ENCODE assay signal across 9 cellular contexts in the genomic region with DNA sequence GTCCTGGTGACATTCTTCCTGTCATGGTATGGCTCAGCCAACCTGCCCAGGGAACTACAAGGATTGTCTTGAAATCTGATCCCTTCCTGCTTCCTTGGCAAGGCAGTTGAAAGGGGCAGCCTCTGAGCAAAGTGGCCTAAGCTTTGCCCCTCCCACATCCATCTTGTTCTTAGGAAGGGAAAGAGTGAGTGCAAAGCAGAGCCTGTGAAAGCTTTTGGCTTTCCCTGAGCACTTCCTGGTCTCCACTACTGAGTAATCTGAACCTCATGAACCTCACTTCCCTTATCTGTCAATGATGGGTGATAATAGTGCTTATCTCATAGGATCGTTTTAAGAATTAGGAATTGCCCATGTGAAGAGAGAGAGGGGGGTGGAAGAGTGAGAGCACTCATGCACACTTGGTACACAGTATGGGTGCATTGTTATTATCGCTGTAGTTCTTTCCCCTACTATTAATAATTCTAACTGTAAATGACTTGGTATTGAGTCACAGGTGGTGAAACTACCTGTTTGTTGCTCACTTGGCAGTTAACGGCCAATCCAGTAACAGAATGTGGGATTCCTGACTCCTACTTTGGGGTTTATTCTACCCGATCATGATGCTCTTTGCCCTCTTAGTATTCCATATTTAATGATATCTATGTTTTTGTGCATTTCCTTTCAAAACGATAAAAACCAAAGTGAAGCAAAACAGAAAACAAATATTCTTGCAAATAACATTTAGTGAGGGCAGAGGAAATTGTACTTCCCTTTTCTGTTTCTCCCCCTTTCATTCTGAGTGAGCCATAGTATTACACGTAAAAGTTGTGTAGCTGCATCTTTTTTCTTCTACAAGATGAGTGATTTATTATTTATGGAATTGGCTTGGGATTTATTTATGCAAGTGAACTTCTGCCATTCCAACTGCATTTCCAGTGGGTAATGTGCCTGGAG.
DNase-seq lines count a peak whose midpoint lies in the region; ATAC-seq and TF ChIP-seq lines count a peak whose summit lies in the region.
"Had no signal": no experiment of that assay in that cellular context is flagged by ENCODE, and none has a peak within 500 bp of the region (broad histone marks: within the 10 kb centered on the region; RNA-seq: fewer than 3 reads in every experiment).

No MANE protein-coding gene starts in this region.

- DNase-seq in activated CD4-positive, alpha-beta T cell treated with anti-CD3 and anti-CD28 coated beads for 48 hours = peak; percentile 5
- DNase-seq in activated CD4-positive, alpha-beta T cell treated with anti-CD3 and anti-CD28 coated beads, Interleukin-2, amount 50 U/mL, for 4 hours = no peak
- peak; percentile 59 for DNase-seq in NOMO-1 treated with DMSO at 0.1 percent for 48 hours (lab: John Stamatoyannopoulos, UW; ENCODE audit: unreplicated experiment)
- DNase-seq in memory B cell (ENCODE audit: low spot score in 2 of 2) = peak in 1 of 2 donors; percentile 9
- no peak for DNase-seq in activated CD8-positive, alpha-beta memory T cell treated with anti-CD3 and anti-CD28 coated beads, Interleukin-2, amount 10 ng/mL, durations not matched to agents 7 days and 5 days
- no peak for DNase-seq in type B pancreatic cell (ENCODE audit: extremely low spot score, unreplicated experiment)
- no peak for DNase-seq in activated CD4-positive, alpha-beta T cell treated with anti-CD3 and anti-CD28 coated beads, Interleukin-2, amount 50 U/mL, for 1 hour

- H3K4me3 Mint-ChIP-seq in memory B cell (peak overlapping the region; percentile 79), type B pancreatic cell (no peak overlapping the region)
- no peak overlapping the region for H3K4me3 Mint-ChIP-seq in activated CD8-positive, alpha-beta memory T cell treated with anti-CD3 and anti-CD28 coated beads, Interleukin-2, amount 10 ng/mL, durations not matched to agents 7 days and 5 days
- H3K4me3 Mint-ChIP-seq: T-helper 1 cell treated with Interleukin-12 subunit alpha and Interleukin-12 subunit beta and Interleukin-4 antibody, amounts not matched to agents 30 μg/mL and 1 μg/mL, for 36 hours had no signal

- H3K4me1 Mint-ChIP-seq in memory B cell (peaks cover 6% of the 10 kb centered on the region), type B pancreatic cell (ENCODE audit: unreplicated experiment) (no peaks in the 10 kb centered on the region)
- peaks cover 8% of the 10 kb centered on the region for H3K4me1 Mint-ChIP-seq in activated CD8-positive, alpha-beta memory T cell treated with anti-CD3 and anti-CD28 coated beads, Interleukin-2, amount 10 ng/mL, durations not matched to agents 7 days and 5 days

- no peaks in the 10 kb centered on the region for H3K27me3 Mint-ChIP-seq in memory B cell
- no peaks in the 10 kb centered on the region for H3K27me3 Mint-ChIP-seq in activated CD8-positive, alpha-beta memory T cell treated with anti-CD3 and anti-CD28 coated beads, Interleukin-2, amount 10 ng/mL, durations not matched to agents 7 days and 5 days
- H3K27me3 Mint-ChIP-seq in type B pancreatic cell = no peaks in the 10 kb centered on the region

- H3K9me3 Mint-ChIP-seq in memory B cell (peaks cover 2% of the 10 kb centered on the region), type B pancreatic cell (peaks cover 12% of the 10 kb centered on the region)
- no peaks in the 10 kb centered on the region for H3K9me3 Mint-ChIP-seq in activated CD8-positive, alpha-beta memory T cell treated with anti-CD3 and anti-CD28 coated beads, Interleukin-2, amount 10 ng/mL, durations not matched to agents 7 days and 5 days (ENCODE audit: low read depth)

- H3K36me3 Mint-ChIP-seq in memory B cell = peaks cover 2% of the 10 kb centered on the region
- peaks cover 2% of the 10 kb centered on the region for H3K36me3 Mint-ChIP-seq in activated CD8-positive, alpha-beta memory T cell treated with anti-CD3 and anti-CD28 coated beads, Interleukin-2, amount 10 ng/mL, durations not matched to agents 7 days and 5 days
- H3K36me3 Mint-ChIP-seq in type B pancreatic cell = no peaks in the 10 kb centered on the region

- TF ChIP-seq CTCF in type B pancreatic cell (conservative IDR thresholded peaks at IDR 0.05) = no peak

- H3K27ac Mint-ChIP-seq in memory B cell (peak overlapping the region; percentile 83), type B pancreatic cell (no peak overlapping the region)
- H3K27ac Mint-ChIP-seq in activated CD8-positive, alpha-beta memory T cell treated with anti-CD3 and anti-CD28 coated beads, Interleukin-2, amount 10 ng/mL, durations not matched to agents 7 days and 5 days = no peak overlapping the region
- H3K27ac Mint-ChIP-seq: T-helper 1 cell treated with Interleukin-12 subunit alpha and Interleukin-12 subunit beta and Interleukin-4 antibody, amounts not matched to agents 30 μg/mL and 1 μg/mL, for 36 hours had no signal

- CTCF ChIA-PET in activated CD8-positive, alpha-beta memory T cell treated with anti-CD3 and anti-CD28 coated beads, Interleukin-2, amount 10 ng/mL, durations not matched to agents 7 days and 5 days (lab: Charles Lee) = no interaction called here

- peak; percentile 73 for ATAC-seq in HG02870 (IDR thresholded peaks at IDR 0.05; ENCODE audit: unreplicated experiment)
- peak; percentile 80 for ATAC-seq in memory B cell (ENCODE audit: low read depth)
- ATAC-seq in activated CD8-positive, alpha-beta memory T cell treated with anti-CD3 and anti-CD28 coated beads, Interleukin-2, amount 10 ng/mL, durations not matched to agents 7 days and 5 days = no peak

Comparison
In these comparisons a context has a peak if more than half of its experiments do, and no peak if none do; other contexts are left out.
1. DNase-seq: peak in activated CD4-positive, alpha-beta T cell treated with anti-CD3 and anti-CD28 coated beads for 48 hours (single experiment) and NOMO-1 treated with DMSO at 0.1 percent for 48 hours (single experiment); none in activated CD4-positive, alpha-beta T cell treated with anti-CD3 and anti-CD28 coated beads, Interleukin-2, amount 50 U/mL, for 4 hours (0 of 2), activated CD8-positive, alpha-beta memory T cell treated with anti-CD3 and anti-CD28 coated beads, Interleukin-2, amount 10 ng/mL, durations not matched to agents 7 days and 5 days (single experiment), type B pancreatic cell (single experiment) and activated CD4-positive, alpha-beta T cell treated with anti-CD3 and anti-CD28 coated beads, Interleukin-2, amount 50 U/mL, for 1 hour (single experiment).